7 cellular contexts compared by ENCODE assay signal in genomic region chr14:51860836-51861583, GRCh38. TPM values are rescaled to one million over a fixed set of nuclear protein-coding genes. Genes with fewer than 3 reads are reported as not detected.
DNase-seq lines count a peak whose midpoint lies in the region; ATAC-seq, FAIRE-seq and TF ChIP-seq lines count a peak whose summit lies in the region.

No MANE protein-coding gene starts in this region.

- intact Hi-C loops in tibial artery (cut with DNase I; ENCODE audit: low total_unique reads) = no loop called here
- intact Hi-C loops in aorta (cut with DNase I) = no loop called here

- TF ChIP-seq CTCF in HL-60 (IDR thresholded peaks at IDR 0.05; ENCODE audit: insufficient read depth, low read length) (no peak), kidney epithelial cell (IDR thresholded peaks at IDR 0.05; ENCODE audit: insufficient read depth, low read length, poor library complexity, severe bottlenecking) (no peak), tibial artery (IDR thresholded peaks at IDR 0.05) (no peak), D721Med (IDR thresholded peaks at IDR 0.05; ENCODE audit: insufficient read depth, missing control alignments) (no peak)

- H3K36me3 ChIP-seq in kidney epithelial cell (ENCODE audit: control insufficient read depth, insufficient read depth, low read length) (no peaks in the 10 kb centered on the region), tibial artery (no peaks in the 10 kb centered on the region), aorta (ENCODE audit: control insufficient read depth in 1 of 2, insufficient read depth in 2 of 2, low read length in 1 of 2) (no peaks in the 10 kb centered on the region)

- H3K27me3 ChIP-seq in HL-60 (ENCODE audit: insufficient read depth, poor library complexity, severe bottlenecking) (no peaks in the 10 kb centered on the region), kidney epithelial cell (ENCODE audit: control insufficient read depth, insufficient read depth, low read length) (no peaks in the 10 kb centered on the region), tibial artery (peaks cover 0 to 3% of the 10 kb centered on the region in 2 donors), aorta (ENCODE audit: control insufficient read depth in 1 of 2, insufficient read depth in 2 of 2, low read length in 1 of 2) (peaks cover 0 to under 1% of the 10 kb centered on the region in 2 donors)

- ATAC-seq in aorta (ENCODE audit: low FRiP score) = no peak

- H3K4me3 ChIP-seq in HL-60 (replicated peaks; ENCODE audit: insufficient read depth, low read length) = peak overlapping the region; percentile 43
- peak overlapping the region; percentile 36 for H3K4me3 ChIP-seq in kidney epithelial cell (ENCODE audit: low read depth, low read length)
- peak overlapping the region; percentile 40 to 44 for H3K4me3 ChIP-seq in tibial artery
- H3K4me3 ChIP-seq in aorta (ENCODE audit: low read length in 2 of 2) = peak overlapping the region in 1 of 2 donors; percentile 31

- H3K27ac ChIP-seq in HL-60 (replicated peaks) = peak overlapping the region; percentile 51
- peak overlapping the region; percentile 53 for H3K27ac ChIP-seq in angular gyrus (ENCODE audit: low read depth, low read length)
- H3K27ac ChIP-seq in tibial artery = no peak overlapping the region
- no peak overlapping the region for H3K27ac ChIP-seq in aorta (ENCODE audit: low read depth in 1 of 2, low read length in 2 of 2)

- H3K4me1 ChIP-seq in tibial artery (peaks cover 0 to 16% (median 8%) of the 10 kb centered on the region in 4 donors), aorta (ENCODE audit: control insufficient read depth in 1 of 2, insufficient read depth in 2 of 2, low read length in 2 of 2) (peaks cover 0 to 6% of the 10 kb centered on the region in 2 donors)

- H3K9me3 ChIP-seq in tibial artery = no peaks in the 10 kb centered on the region
- no peaks in the 10 kb centered on the region for H3K9me3 ChIP-seq in aorta (ENCODE audit: control insufficient read depth, low read length)

- DNase-seq in GM18507 (ENCODE audit: extremely low spot score, insufficient read length, low read depth) (no peak), HL-60 (ENCODE audit: low read depth in 1 of 2, low spot score in 1 of 2) (no peak), kidney epithelial cell (ENCODE audit: low read depth) (no peak), tibial artery (no peak), aorta (no peak), D721Med (ENCODE audit: insufficient read length, low spot score) (no peak)

- 2 to 6% methylated on average over 13 of the region's 13 CpGs for WGBS in aorta, 2 donors

- peak; percentile 45 for FAIRE-seq in GM18507 (lab: Jason Lieb, UNC)
- no peak for FAIRE-seq in D721Med (lab: Jason Lieb, UNC)

RNA-seq across cellular contexts. Expression of gene GNG2, which starts 0.6 kb away (rescaled TPM):
- total RNA-seq in kidney epithelial cell (3.3 and 4.1 TPM in 2 replicates), aorta (10 to 100 TPM; 15.0 to 31.9 TPM)
- 10 to 100 TPM in 1 of 2 donors, 1 to 10 TPM in 1; 5.3 to 10.0 TPM for polyA plus RNA-seq in aorta

Comparison
In these comparisons a context has a peak if more than half of its experiments do, and no peak if none do; other contexts are left out.
1. H3K27ac ChIP-seq: peak in HL-60 (single experiment) and angular gyrus (single experiment); none in tibial artery (0 of 2) and aorta (0 of 2).